Comparison of ENCODE assay signal across 15 cellular contexts in genomic region chr20:48164034-48164433, GRCh38.
DNase-seq lines count a peak whose midpoint lies in the region; ATAC-seq, FAIRE-seq and TF ChIP-seq lines count a peak whose summit lies in the region.
"Had no signal": no experiment of that assay in that cellular context is flagged by ENCODE, and none has a peak within 500 bp of the region (broad histone marks: within the 10 kb centered on the region; RNA-seq: fewer than 3 reads in every experiment).

No MANE protein-coding gene starts in this region.

- no peaks in the 10 kb centered on the region for H4K20me1 ChIP-seq in IMR-90 (ENCODE audit: insufficient read depth, low read length)
- H4K20me1 ChIP-seq in K562 (replicated peaks; ENCODE audit: control insufficient read depth, insufficient read depth, low read length): no peaks in the 10 kb centered on the region; the same call in none of the 2 replicates
- no peaks in the 10 kb centered on the region for H4K20me1 ChIP-seq in smooth muscle cell (ENCODE audit: low read depth)
- H4K20me1 ChIP-seq: BLaER1 treated with 17β-estradiol and CSF1 and Interleukin-3, amounts not matched to agents 10 nM and 100 nM had no signal

- no peak overlapping the region for H3K4me2 ChIP-seq in IMR-90 (ENCODE audit: low read depth, low read length)
- H3K4me2 ChIP-seq in K562 (ENCODE audit: insufficient read depth, low read length): no peak overlapping the region
- H3K4me2 ChIP-seq in neuronal stem cell (ENCODE audit: insufficient read depth, low read length, poor library complexity, severe bottlenecking): no peak overlapping the region
- no peak overlapping the region for H3K4me2 ChIP-seq in smooth muscle cell
- H3K4me2 ChIP-seq: BLaER1 treated with 17β-estradiol and CSF1 and Interleukin-3, amounts not matched to agents 10 nM and 100 nM had no signal

- TF ChIP-seq POLR2A in IMR-90 (IDR thresholded peaks at IDR 0.05; ENCODE audit: low read depth, low read length) (no peak), K562 (conservative IDR thresholded peaks at IDR 0.05) (no peak)

- H3K79me1 ChIP-seq in IMR-90 (ENCODE audit: low read depth in 1 of 2, low read length in 2 of 2) (no peaks in the 10 kb centered on the region), neuronal stem cell (ENCODE audit: low read depth, low read length) (no peaks in the 10 kb centered on the region)

- WGBS in IMR-90 (ENCODE audit: extremely low coverage in 2 of 2, insufficient read length in 1 of 2), 2 experiments: 86 to 100% methylated on average over 1 to 5 of the region's 7 CpGs
- WGBS in K562 (ENCODE audit: insufficient coverage, low coverage, missing lambda C conversion rate): 0% methylated on average over 5 of the region's 7 CpGs
- 100% methylated on average over 1 to 3 of the region's 7 CpGs for WGBS in neuronal stem cell (ENCODE audit: extremely low coverage in 2 of 2, insufficient read length in 2 of 2, insufficient replicate concordance in 1 of 2), 2 donors
- WGBS in smooth muscle cell (ENCODE audit: low lambda C conversion rate): 87% methylated on average over 7 of the region's 7 CpGs

- no peaks in the 10 kb centered on the region for H3K27me3 Mint-ChIP-seq in Caco-2 (ENCODE audit: insufficient read depth, unreplicated experiment)

- H3K9me1 ChIP-seq in IMR-90 (ENCODE audit: insufficient read depth, low read length): no peaks in the 10 kb centered on the region
- H3K9me1 ChIP-seq in K562 (ENCODE audit: control insufficient read depth, insufficient read depth, low read length): no peaks in the 10 kb centered on the region

- H4K8ac ChIP-seq in IMR-90 (ENCODE audit: low read depth in 2 of 2, low read length in 2 of 2) (no peak overlapping the region), neuronal stem cell (ENCODE audit: low read depth, low read length) (no peak overlapping the region)

- H3K27me3 ChIP-seq in Caco-2 (replicated peaks; ENCODE audit: control insufficient read depth, insufficient read depth, low read length) (no peaks in the 10 kb centered on the region), IMR-90 (ENCODE audit: control insufficient read depth, insufficient read depth, low read length) (no peaks in the 10 kb centered on the region; the same call in 1 of the 2 replicates), K562 (ENCODE audit: control insufficient read depth in 2 of 2, insufficient read depth in 2 of 2, low read length in 2 of 2) (peaks cover 7 to 45% of the 10 kb centered on the region in 2 experiments; a peak in 3 of 5 replicates), neuronal stem cell (ENCODE audit: control insufficient read depth in 3 of 3, insufficient read depth in 3 of 3, low read depth in 1 of 3, low read length in 3 of 3) (peaks cover 0 to 4% (median 0%) of the 10 kb centered on the region in 3 experiments), smooth muscle cell (ENCODE audit: low read depth) (no peaks in the 10 kb centered on the region)
- H3K27me3 ChIP-seq: BLaER1 treated with 17β-estradiol and CSF1 and Interleukin-3, amounts not matched to agents 10 nM and 100 nM had no signal

- FAIRE-seq in K562 (lab: Jason Lieb, UNC): no peak
- FAIRE-seq: GM18507, H54 had no signal

- H2BK20ac ChIP-seq in IMR-90 (ENCODE audit: low read depth, low read length): no peak overlapping the region

- in situ Hi-C loops in IMR-90 (cut with MboI; ENCODE audit: low sequenced_read_pairs): no loop called here
- in situ Hi-C loops in K562 (cut with MboI): no loop called here

- H3K4me3 Mint-ChIP-seq in Caco-2 (ENCODE audit: unreplicated experiment): no peak overlapping the region
- H3K4me3 Mint-ChIP-seq: CD4-positive, CD25-positive, alpha-beta regulatory T cell had no signal

- no peak for ATAC-seq in IMR-90 (ENCODE audit: low read depth)
- ATAC-seq in K562: no peak
- ATAC-seq: HCT116 had no signal

- H2BK120ac ChIP-seq in IMR-90 (ENCODE audit: low read depth, low read length) (no peak overlapping the region), neuronal stem cell (ENCODE audit: low read depth, low read length) (no peak overlapping the region)

- H3K36me3 ChIP-seq in Caco-2 (ENCODE audit: control insufficient read depth, insufficient read depth, low read length) (no peaks in the 10 kb centered on the region), IMR-90 (ENCODE audit: control insufficient read depth, insufficient read depth, low read length) (no peaks in the 10 kb centered on the region), K562 (ENCODE audit: control insufficient read depth, insufficient read depth, low read length) (no peaks in the 10 kb centered on the region), neuronal stem cell (replicated peaks in 1 of 2; ENCODE audit: control insufficient read depth in 2 of 2, insufficient read depth in 2 of 2, low read length in 2 of 2) (no peaks in the 10 kb centered on the region), smooth muscle cell (ENCODE audit: low read depth) (no peaks in the 10 kb centered on the region)
- H3K36me3 ChIP-seq: BLaER1 treated with 17β-estradiol and CSF1 and Interleukin-3, amounts not matched to agents 10 nM and 100 nM had no signal

- CTCF ChIA-PET in Caco-2 (lab: Charles Lee) (no interaction called here), IMR-90 (lab: Yijun Ruan, JAX) (no interaction called here), K562 (lab: Yijun Ruan, JAX; ENCODE audit: low intra/inter-chr PET ratio) (no interaction called here)

- no peaks in the 10 kb centered on the region for H3K79me2 ChIP-seq in K562 (ENCODE audit: control insufficient read depth, insufficient read depth, low read length)
- no peaks in the 10 kb centered on the region for H3K79me2 ChIP-seq in smooth muscle cell (ENCODE audit: low read depth)

- H3K23ac ChIP-seq in IMR-90 (ENCODE audit: low read depth, low read length): no peak overlapping the region
- H3K23ac ChIP-seq in neuronal stem cell (ENCODE audit: low read depth, low read length, poor library complexity): no peak overlapping the region

- H3K9ac ChIP-seq in IMR-90 (ENCODE audit: low read depth, low read length): no peak overlapping the region
- H3K9ac ChIP-seq in K562 (ENCODE audit: insufficient read depth in 1 of 2, low read depth in 2 of 2, low read length in 2 of 2): no peak overlapping the region
- peak overlapping the region; percentile 18 for H3K9ac ChIP-seq in neuronal stem cell (ENCODE audit: low read depth, low read length, poor library complexity)
- H3K9ac ChIP-seq in smooth muscle cell (ENCODE audit: low read depth): no peak overlapping the region
- H3K9ac ChIP-seq: BLaER1 treated with 17β-estradiol and CSF1 and Interleukin-3, amounts not matched to agents 10 nM and 100 nM had no signal

- TF ChIP-seq CTCF in Caco-2 (IDR thresholded peaks at IDR 0.05; ENCODE audit: insufficient read depth in 1 of 2, low read depth in 1 of 2, low read length in 1 of 2, severe bottlenecking in 1 of 2, unreplicated experiment in 1 of 2) (no peak), IMR-90 (conservative IDR thresholded peaks at IDR 0.05; ENCODE audit: low read depth, low read length) (no peak), K562 (IDR thresholded peaks at IDR 0.05 in 2 of 3, conservative IDR thresholded peaks at IDR 0.05 in 1 of 3; ENCODE audit: insufficient read depth in 2 of 3, low read depth in 1 of 3, low read length in 3 of 3) (no peak), smooth muscle cell (IDR thresholded peaks at IDR 0.05; ENCODE audit: borderline replicate concordance, insufficient read depth, poor library complexity, severe bottlenecking) (no peak)

- no peak overlapping the region for H2BK12ac ChIP-seq in neuronal stem cell (ENCODE audit: low read length)

- DNase-seq in Caco-2 (no peak), IMR-90 (no peak), K562 (ENCODE audit: extremely low read depth in 1 of 4, low spot score in 3 of 4) (no peak), neuronal stem cell (ENCODE audit: low spot score) (no peak), smooth muscle cell (lab: John Stamatoyannopoulos, UW; ENCODE audit: unreplicated experiment) (no peak), NCI-H1417 treated with DMSO at 0.1 percent for 48 hours (lab: John Stamatoyannopoulos, UW) (no peak)
- no peak for DNase-seq in stimulated activated CD4-positive, alpha-beta T cell treated with anti-CD3 and anti-CD28 coated beads, Interleukin-4, amount 100 ng/mL, for 4 hours
- DNase-seq: ACHN; Calu3; CD4-positive, CD25-positive, alpha-beta regulatory T cell; DMS 273 treated with DMSO at 0.1 percent for 48 hours had no signal

- H3K4me1 Mint-ChIP-seq in Caco-2 (ENCODE audit: low read depth, unreplicated experiment): peaks cover 12% of the 10 kb centered on the region
- H3K4me1 Mint-ChIP-seq: CD4-positive, CD25-positive, alpha-beta regulatory T cell had no signal

- dilution Hi-C loops in IMR-90 (cut with HindIII; ENCODE audit: low sequenced_read_pairs, unreplicated experiment): no loop called here

- no peaks in the 10 kb centered on the region for H3K9me3 ChIP-seq in Caco-2
- H3K9me3 ChIP-seq in IMR-90 (ENCODE audit: control insufficient read depth, insufficient read depth, low read length): 0 out of 2 replicates have a peak, but pooled peaks cover 4% of the 10 kb centered on the region
- no peaks in the 10 kb centered on the region for H3K9me3 ChIP-seq in K562 (replicated peaks; ENCODE audit: control insufficient read depth, insufficient read depth, low read depth, low read length)
- H3K9me3 ChIP-seq in neuronal stem cell (replicated peaks in 1 of 2; ENCODE audit: control insufficient read depth in 2 of 2, insufficient read depth in 1 of 2, low read depth in 1 of 2, low read length in 2 of 2): no peaks in the 10 kb centered on the region
- H3K9me3 ChIP-seq in smooth muscle cell (replicated peaks; ENCODE audit: low read depth): no peaks in the 10 kb centered on the region
- H3K9me3 ChIP-seq: BLaER1 treated with 17β-estradiol and CSF1 and Interleukin-3, amounts not matched to agents 10 nM and 100 nM had no signal

- BruUV-seq in Caco-2 (replicated peaks; lab: Mats Ljungman, UMichigan) (no TSS peak), IMR-90 (replicated peaks; lab: Mats Ljungman, UMichigan) (no TSS peak), K562 (replicated peaks; lab: Mats Ljungman, UMichigan) (no TSS peak)

- no peak overlapping the region for H4K91ac ChIP-seq in IMR-90 (ENCODE audit: insufficient read depth, low read depth, low read length)
- no peak overlapping the region for H4K91ac ChIP-seq in neuronal stem cell (ENCODE audit: low read depth, low read length, poor library complexity)

- H3K14ac ChIP-seq in IMR-90 (replicated peaks; ENCODE audit: low read depth, low read length): no peak overlapping the region
- H3K14ac ChIP-seq in neuronal stem cell (ENCODE audit: low read length): no peak overlapping the region

- H3K27ac ChIP-seq in IMR-90 (ENCODE audit: insufficient read depth, low read length): no peak overlapping the region
- no peak overlapping the region for H3K27ac ChIP-seq in K562 (ENCODE audit: extremely low read depth, low read depth, low read length)
- no peak overlapping the region for H3K27ac ChIP-seq in neuronal stem cell (replicated peaks; ENCODE audit: low read length)
- H3K27ac ChIP-seq in smooth muscle cell (ENCODE audit: low read depth): no peak overlapping the region
- H3K27ac ChIP-seq: BLaER1 treated with 17β-estradiol and CSF1 and Interleukin-3, amounts not matched to agents 10 nM and 100 nM had no signal

- peaks cover 4% of the 10 kb centered on the region for H3F3A ChIP-seq in smooth muscle cell (ENCODE audit: low read depth)

- H3K9me3 Mint-ChIP-seq in Caco-2 (ENCODE audit: unreplicated experiment): no peaks in the 10 kb centered on the region

- H2BK15ac ChIP-seq in IMR-90 (ENCODE audit: low read depth, low read length) (no peak overlapping the region), neuronal stem cell (ENCODE audit: low read length) (peak overlapping the region; percentile 13)

- H2AFZ ChIP-seq in IMR-90 (replicated peaks; ENCODE audit: low read length, poor library complexity): no peak overlapping the region
- H2AFZ ChIP-seq in K562 (ENCODE audit: low read depth, low read length): no peak overlapping the region
- H2AFZ ChIP-seq in neuronal stem cell (ENCODE audit: low read length): no peak overlapping the region
- H2AFZ ChIP-seq in smooth muscle cell (ENCODE audit: low read depth): no peak overlapping the region

- H4K5ac ChIP-seq in IMR-90 (ENCODE audit: low read depth, low read length): no peak overlapping the region

- POLR2A ChIA-PET in Caco-2 (lab: Charles Lee) (no interaction called here), IMR-90 (lab: Charles Lee; ENCODE audit: unreplicated experiment) (no interaction called here), K562 (lab: Yijun Ruan, JAX) (no interaction called here)

- H3K18ac ChIP-seq in IMR-90 (ENCODE audit: low read depth, low read length): no peak overlapping the region
- H3K18ac ChIP-seq in neuronal stem cell (ENCODE audit: low read length): no peak overlapping the region

- H3K27ac Mint-ChIP-seq in Caco-2 (ENCODE audit: unreplicated experiment): peak overlapping the region; percentile 4
- H3K27ac Mint-ChIP-seq: CD4-positive, CD25-positive, alpha-beta regulatory T cell had no signal

- no peak for TF ChIP-seq EP300 in K562 (IDR thresholded peaks at IDR 0.05; ENCODE audit: low read length)

- H3K4me1 ChIP-seq in Caco-2 (peaks cover 26% of the 10 kb centered on the region; the same call in 1 of the 2 replicates), IMR-90 (ENCODE audit: control insufficient read depth, insufficient read depth, low read length) (no peaks in the 10 kb centered on the region), K562 (replicated peaks in 1 of 2; ENCODE audit: control insufficient read depth in 2 of 2, insufficient read depth in 2 of 2, low read length in 2 of 2) (no peaks in the 10 kb centered on the region), neuronal stem cell (ENCODE audit: control insufficient read depth in 2 of 2, insufficient read depth in 1 of 2, low read depth in 1 of 2, low read length in 2 of 2) (peaks cover 2 to 4% of the 10 kb centered on the region in 2 donors), smooth muscle cell (ENCODE audit: low read depth) (no peaks in the 10 kb centered on the region)

- H2AK5ac ChIP-seq in IMR-90 (ENCODE audit: low read depth, low read length) (no peak overlapping the region), neuronal stem cell (ENCODE audit: low read depth, low read length) (no peak overlapping the region)

- H3K4me3 ChIP-seq in Caco-2 (ENCODE audit: low read depth, low read length) (no peak overlapping the region), IMR-90 (ENCODE audit: insufficient read depth, low read depth, low read length) (no peak overlapping the region), K562 (no peak overlapping the region), neuronal stem cell (ENCODE audit: low read length in 2 of 2) (peak overlapping the region in 1 of 2 donors; percentile 63), smooth muscle cell (no peak overlapping the region)
- H3K4me3 ChIP-seq: BLaER1 treated with 17β-estradiol and CSF1 and Interleukin-3, amounts not matched to agents 10 nM and 100 nM had no signal

- H3K36me3 Mint-ChIP-seq in Caco-2 (ENCODE audit: insufficient read depth, unreplicated experiment): no peaks in the 10 kb centered on the region
- H3K36me3 Mint-ChIP-seq: CD4-positive, CD25-positive, alpha-beta regulatory T cell had no signal

- H2BK5ac ChIP-seq in IMR-90 (ENCODE audit: low read depth, low read length, poor library complexity, severe bottlenecking) (peak overlapping the region; percentile 27), neuronal stem cell (ENCODE audit: low read length) (no peak overlapping the region)

- no peak overlapping the region for H2AK9ac ChIP-seq in IMR-90 (replicated peaks; ENCODE audit: low read depth, low read length, poor library complexity)

- intact Hi-C loops in Caco-2 (cut with micrococcal nuclease; ENCODE audit: unreplicated experiment): no loop called here
- intact Hi-C loops in IMR-90 (cut with micrococcal nuclease): no loop called here
- intact Hi-C loops in K562 (cut with micrococcal nuclease): no loop called here

- H3K4ac ChIP-seq in IMR-90 (ENCODE audit: low read depth, low read length) (no peak overlapping the region), neuronal stem cell (ENCODE audit: low read length) (no peak overlapping the region)

- H3K56ac ChIP-seq in IMR-90 (ENCODE audit: extremely low read depth, insufficient read depth, low read length): no peak overlapping the region

- no peak for TF ChIP-seq RAD21 in IMR-90 (IDR thresholded peaks at IDR 0.05; ENCODE audit: low read length)
- TF ChIP-seq RAD21 in K562 (CRISPR knock-in tag; conservative IDR thresholded peaks at IDR 0.05 in 1 of 2, IDR thresholded peaks at IDR 0.05 in 1 of 2): no peak
